Comparison of ENCODE assay signal across 19 cellular contexts in genomic region chr16:22816475-22816874, GRCh38. TPM values are rescaled to one million over a fixed set of nuclear protein-coding genes. Genes with fewer than 3 reads are reported as not detected.
DNase-seq lines count a peak whose midpoint lies in the region; TF ChIP-seq lines count a peak whose summit lies in the region.
"Had no signal": no experiment of that assay in that cellular context is flagged by ENCODE, and none has a peak within 500 bp of the region (broad histone marks: within the 10 kb centered on the region; RNA-seq: fewer than 3 reads in every experiment).

No MANE protein-coding gene starts in this region.

- no peaks in the 10 kb centered on the region for H3K9me3 ChIP-seq in PC-9 (ENCODE audit: insufficient read depth, low read depth)
- H3K9me3 ChIP-seq: colonic mucosa, left lung, psoas muscle had no signal

- H3K4me3 Mint-ChIP-seq in dendritic cell treated with granulocyte-macrophage colony-stimulating factor and Interleukin-4, amounts not matched to agents 40 ng/mL and 50 ng/mL, for 4 days = peak overlapping the region; percentile 44
- H3K4me3 Mint-ChIP-seq in progenitor cell of endocrine pancreas (ENCODE audit: low read depth) = no peak overlapping the region
- H3K4me3 Mint-ChIP-seq: activated CD4-positive, alpha-beta T cell treated with anti-CD3 and anti-CD28 coated beads for 36 hours; activated naive CD8-positive, alpha-beta T cell treated with anti-CD3 and anti-CD28 coated beads for 36 hours; activated T-helper 1 cell treated with anti-CD3 and anti-CD28 coated beads, Interleukin-12 subunit alpha, Interleukin-12 subunit beta, Interleukin-2, Interleukin-4 antibody, amounts not matched to agents 30 ng/mL and 10 ng/mL and 1 ng/mL, durations not matched to agents 14 hours and 24 hours and 36 hours; CD8-positive, alpha-beta memory T cell; neural progenitor cell had no signal

- CTCF ChIA-PET in PC-9 (lab: Charles Lee) = no interaction called here

- H3K56ac ChIP-seq in mesendoderm (ENCODE audit: low read length) = no peak overlapping the region

- no peak overlapping the region for H2AFZ ChIP-seq in PC-9
- H2AFZ ChIP-seq: neural progenitor cell had no signal

- H3K36me3 ChIP-seq in PC-9 (ENCODE audit: low read depth) (no peaks in the 10 kb centered on the region), mesendoderm (ENCODE audit: control insufficient read depth, insufficient read depth, low read length) (no peaks in the 10 kb centered on the region)
- H3K36me3 ChIP-seq: colonic mucosa, left lung, neural progenitor cell had no signal

- H3K4ac ChIP-seq in mesendoderm (ENCODE audit: low read depth, low read length) = no peak overlapping the region

- TF ChIP-seq CTCF in PC-9 (conservative IDR thresholded peaks at IDR 0.05) = no peak
- TF ChIP-seq CTCF in progenitor cell of endocrine pancreas (IDR thresholded peaks at IDR 0.05; ENCODE audit: unreplicated experiment) = no peak

- no CpG with 5 or more reads among the region's 6 CpGs for WGBS in mesendoderm (ENCODE audit: extremely low coverage, insufficient coverage, low lambda C conversion rate)

- H4K8ac ChIP-seq in mesendoderm (ENCODE audit: low read depth, low read length) = no peak overlapping the region

- H3K79me2 ChIP-seq in PC-9 (ENCODE audit: low read depth) (no peaks in the 10 kb centered on the region), mesendoderm (ENCODE audit: control insufficient read depth, insufficient read depth, low read length) (no peaks in the 10 kb centered on the region)

- H2AK5ac ChIP-seq in mesendoderm (ENCODE audit: low read length) = no peak overlapping the region

- H3K9me2 ChIP-seq in PC-9 (ENCODE audit: insufficient read depth) = no peaks in the 10 kb centered on the region

- no peaks in the 10 kb centered on the region for H3K79me1 ChIP-seq in mesendoderm (ENCODE audit: low read length)

- H3K4me3 ChIP-seq in PC-9 = no peak overlapping the region
- H3K4me3 ChIP-seq in mesendoderm (ENCODE audit: low read length) = no peak overlapping the region
- H3K4me3 ChIP-seq: colonic mucosa, neural progenitor cell, psoas muscle had no signal

- no peak overlapping the region for H3K18ac ChIP-seq in mesendoderm (ENCODE audit: low read length)

- intact Hi-C loops in PC-9 (cut with micrococcal nuclease; ENCODE audit: unreplicated experiment) = no loop called here
- intact Hi-C loops in dendritic cell treated with granulocyte-macrophage colony-stimulating factor and Interleukin-4, amounts not matched to agents 40 ng/mL and 50 ng/mL, for 4 days (cut with micrococcal nuclease) = no loop called here

- H3K4me2 ChIP-seq in PC-9 (no peak overlapping the region), mesendoderm (ENCODE audit: low read length) (no peak overlapping the region)
- H3K4me2 ChIP-seq: neural progenitor cell had no signal

- H3F3A ChIP-seq in PC-9 (ENCODE audit: insufficient read depth, low read depth) = peaks cover 5% of the 10 kb centered on the region; the same call in 1 of the 2 replicates

- H3K27ac Mint-ChIP-seq in dendritic cell treated with granulocyte-macrophage colony-stimulating factor and Interleukin-4, amounts not matched to agents 40 ng/mL and 50 ng/mL, for 4 days = no peak overlapping the region
- H3K27ac Mint-ChIP-seq in progenitor cell of endocrine pancreas = no peak overlapping the region
- H3K27ac Mint-ChIP-seq: activated CD4-positive, alpha-beta T cell treated with anti-CD3 and anti-CD28 coated beads for 36 hours; activated naive CD8-positive, alpha-beta T cell treated with anti-CD3 and anti-CD28 coated beads for 36 hours; activated T-helper 1 cell treated with anti-CD3 and anti-CD28 coated beads, Interleukin-12 subunit alpha, Interleukin-12 subunit beta, Interleukin-2, Interleukin-4 antibody, amounts not matched to agents 30 ng/mL and 10 ng/mL and 1 ng/mL, durations not matched to agents 14 hours and 24 hours and 36 hours; CD8-positive, alpha-beta memory T cell; neural progenitor cell had no signal

- no TSS peak for BruUV-seq in PC-9 (replicated peaks; lab: Mats Ljungman, UMichigan)

- H3K9ac ChIP-seq in mesendoderm (ENCODE audit: low read length) = no peak overlapping the region
- H3K9ac ChIP-seq: neural progenitor cell had no signal

- H2BK5ac ChIP-seq in mesendoderm (ENCODE audit: low read length) = no peak overlapping the region

- H3K4me1 Mint-ChIP-seq in dendritic cell treated with granulocyte-macrophage colony-stimulating factor and Interleukin-4, amounts not matched to agents 40 ng/mL and 50 ng/mL, for 4 days (ENCODE audit: low read depth) = peaks cover 11% of the 10 kb centered on the region
- peaks cover 7% of the 10 kb centered on the region for H3K4me1 Mint-ChIP-seq in progenitor cell of endocrine pancreas (ENCODE audit: low read depth)
- H3K4me1 Mint-ChIP-seq: CD8-positive, alpha-beta memory T cell had no signal

- peaks cover 6% of the 10 kb centered on the region for H3K9me3 Mint-ChIP-seq in dendritic cell treated with granulocyte-macrophage colony-stimulating factor and Interleukin-4, amounts not matched to agents 40 ng/mL and 50 ng/mL, for 4 days
- H3K9me3 Mint-ChIP-seq in progenitor cell of endocrine pancreas (ENCODE audit: low read depth) = no peaks in the 10 kb centered on the region
- H3K9me3 Mint-ChIP-seq: activated T-helper 1 cell treated with anti-CD3 and anti-CD28 coated beads, Interleukin-12 subunit alpha, Interleukin-12 subunit beta, Interleukin-2, Interleukin-4 antibody, amounts not matched to agents 30 ng/mL and 10 ng/mL and 1 ng/mL, durations not matched to agents 14 hours and 24 hours and 36 hours; neural progenitor cell had no signal

- no peak overlapping the region for H2BK15ac ChIP-seq in mesendoderm (replicated peaks; ENCODE audit: low read depth)

- no peak overlapping the region for H3K23ac ChIP-seq in mesendoderm (ENCODE audit: low read length)

- POLR2A ChIA-PET in PC-9 (lab: Charles Lee; ENCODE audit: unreplicated experiment) = no interaction called here

- H3K4me1 ChIP-seq in PC-9 (replicated peaks; ENCODE audit: insufficient read depth) (peaks cover 13% of the 10 kb centered on the region), mesendoderm (ENCODE audit: control insufficient read depth, low read depth, low read length) (peaks cover 4% of the 10 kb centered on the region)
- H3K4me1 ChIP-seq: psoas muscle had no signal

- peaks cover 57% of the 10 kb centered on the region for H3K27me3 Mint-ChIP-seq in dendritic cell treated with granulocyte-macrophage colony-stimulating factor and Interleukin-4, amounts not matched to agents 40 ng/mL and 50 ng/mL, for 4 days
- peaks cover 80% of the 10 kb centered on the region for H3K27me3 Mint-ChIP-seq in progenitor cell of endocrine pancreas

- H3K36me3 Mint-ChIP-seq in dendritic cell treated with granulocyte-macrophage colony-stimulating factor and Interleukin-4, amounts not matched to agents 40 ng/mL and 50 ng/mL, for 4 days (ENCODE audit: low read depth) = no peaks in the 10 kb centered on the region
- H3K36me3 Mint-ChIP-seq in progenitor cell of endocrine pancreas (ENCODE audit: insufficient read depth) = no peaks in the 10 kb centered on the region
- H3K36me3 Mint-ChIP-seq: activated naive CD8-positive, alpha-beta T cell treated with anti-CD3 and anti-CD28 coated beads for 36 hours; CD8-positive, alpha-beta memory T cell; neural progenitor cell had no signal

- H3K27me3 ChIP-seq in PC-9 (ENCODE audit: insufficient read depth, low read depth) (no peaks in the 10 kb centered on the region), mesendoderm (ENCODE audit: insufficient read depth, low read length, poor library complexity) (no peaks in the 10 kb centered on the region)

- peak; percentile 82 for DNase-seq in DMS53 (lab: John Stamatoyannopoulos, UW)
- DNase-seq in PC-9 = peak; percentile 8 to 48
- peak; percentile 0 for DNase-seq in mesendoderm
- DNase-seq in NOMO-1 treated with DMSO at 0.1 percent for 48 hours (lab: John Stamatoyannopoulos, UW; ENCODE audit: unreplicated experiment) = no peak
- DNase-seq in progenitor cell of endocrine pancreas (ENCODE audit: low spot score, unreplicated experiment) = no peak
- DNase-seq in foreskin melanocyte = no peak
- DNase-seq in NOMO-1 treated with dmso at 0.1 percent for 144 hours (lab: John Stamatoyannopoulos, UW; ENCODE audit: unreplicated experiment) = no peak
- DNase-seq: activated CD4-positive, alpha-beta T cell treated with anti-CD3 and anti-CD28 coated beads for 36 hours; activated naive CD8-positive, alpha-beta T cell treated with anti-CD3 and anti-CD28 coated beads for 36 hours; CD8-positive, alpha-beta memory T cell; colonic mucosa; left lung; NCI-H748 treated with DMSO at 0.1 percent for 48 hours; psoas muscle; small intestine had no signal

- no peak overlapping the region for H2BK120ac ChIP-seq in mesendoderm (ENCODE audit: low read depth, low read length)

- H4K5ac ChIP-seq in mesendoderm (ENCODE audit: low read length) = no peak overlapping the region

- no peaks in the 10 kb centered on the region for H4K20me1 ChIP-seq in PC-9 (ENCODE audit: insufficient read depth)

- H3K27ac ChIP-seq in PC-9 (no peak overlapping the region), mesendoderm (ENCODE audit: low read depth, low read length) (no peak overlapping the region)
- H3K27ac ChIP-seq: colonic mucosa, left lung, neural progenitor cell, psoas muscle had no signal

RNA-seq across cellular contexts. Expression of gene HS3ST2, which starts 2.5 kb away (rescaled TPM):
- total RNA-seq in PC-9 (2021) (0.23 and 1.1 TPM in 2 replicates), progenitor cell of endocrine pancreas (not detected in 2 replicates)
- 3.0 TPM for polyA plus RNA-seq in mesendoderm (2013, experiment 1 of 2)
- polyA plus RNA-seq in mesendoderm (2013, experiment 2 of 2) = 3.5 TPM
- total RNA-seq: activated CD4-positive, alpha-beta T cell treated with anti-CD3 and anti-CD28 coated beads for 36 hours; activated naive CD8-positive, alpha-beta T cell treated with anti-CD3 and anti-CD28 coated beads for 36 hours; activated T-helper 1 cell treated with anti-CD3 and anti-CD28 coated beads, Interleukin-12 subunit alpha, Interleukin-12 subunit beta, Interleukin-2, Interleukin-4 antibody, amounts not matched to agents 30 ng/mL and 10 ng/mL and 1 ng/mL, durations not matched to agents 14 hours and 24 hours and 36 hours; CD8-positive, alpha-beta memory T cell; mononuclear cell had no signal
- polyA plus RNA-seq: CD8-positive, alpha-beta memory T cell had no signal

Comparison
In these comparisons a context has a peak if more than half of its experiments do, and no peak if none do; other contexts are left out.
1. DNase-seq: peak in DMS53 (single experiment), PC-9 (2 of 2) and mesendoderm (single experiment); none in NOMO-1 treated with DMSO at 0.1 percent for 48 hours (single experiment), progenitor cell of endocrine pancreas (single experiment), foreskin melanocyte (single experiment) and NOMO-1 treated with dmso at 0.1 percent for 144 hours (single experiment).